Comparison of ENCODE assay signal across 20 cellular contexts in the genomic region with DNA sequence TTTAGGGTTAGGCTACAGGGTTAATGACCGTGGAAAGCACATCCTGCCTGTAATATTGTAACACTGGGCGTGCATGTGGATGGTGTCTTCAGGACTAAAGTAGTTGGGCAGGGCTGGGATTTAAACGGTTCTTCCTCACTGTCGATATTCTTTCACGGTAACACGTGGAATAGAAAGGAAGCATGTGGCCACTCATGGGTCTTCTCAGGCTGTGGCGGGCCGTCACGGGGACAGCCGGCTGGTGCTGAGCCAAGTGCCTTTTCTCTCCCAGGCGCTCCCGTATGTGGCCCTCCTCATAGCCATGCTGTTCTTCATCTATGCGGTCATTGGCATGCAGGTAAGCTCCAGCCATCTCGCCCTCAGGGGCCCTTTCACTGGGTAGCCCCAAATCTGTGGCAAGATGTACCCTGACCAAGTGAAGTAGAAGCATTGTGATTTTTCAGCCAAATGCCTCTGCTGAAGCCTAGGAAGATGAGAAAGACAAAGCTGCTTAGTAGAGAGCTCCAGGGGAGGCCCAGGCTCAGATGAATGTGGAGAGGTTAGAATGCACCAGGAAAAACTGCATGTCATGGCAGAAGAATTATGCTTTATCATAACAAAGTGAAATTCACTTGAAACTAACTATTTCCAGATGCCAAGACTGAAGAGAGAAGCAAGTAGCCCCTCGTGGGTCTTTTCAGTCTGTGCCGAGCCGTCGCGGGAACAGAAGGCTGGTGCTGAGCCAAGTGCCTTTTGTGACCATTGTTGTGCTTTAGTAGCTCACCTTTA.
DNase-seq lines count a peak whose midpoint lies in the region; ATAC-seq and TF ChIP-seq lines count a peak whose summit lies in the region.
"Had no signal": no experiment of that assay in that cellular context is flagged by ENCODE, and none has a peak within 500 bp of the region (broad histone marks: within the 10 kb centered on the region; RNA-seq: fewer than 3 reads in every experiment).

No MANE protein-coding gene starts in this region.

- intact Hi-C loops in mammary epithelial cell (cut with micrococcal nuclease) (no loop called here), MCF 10A (cut with micrococcal nuclease) (no loop called here), vagina (cut with DNase I) (no loop called here)

- H4K20me1 ChIP-seq in mammary epithelial cell (ENCODE audit: insufficient read depth, low read length): no peaks in the 10 kb centered on the region

- H3K9me3 ChIP-seq in mammary epithelial cell (replicated peaks; ENCODE audit: insufficient read depth, low read length) (no peaks in the 10 kb centered on the region), vagina (no peaks in the 10 kb centered on the region)
- H3K9me3 ChIP-seq: A549, MG63, spleen had no signal

- H3K9ac ChIP-seq in mammary epithelial cell (ENCODE audit: insufficient read depth, low read length): no peak overlapping the region

- CTCF ChIA-PET in mammary epithelial cell (lab: Charles Lee; ENCODE audit: low non-redundant PET): no interaction called here
- CTCF ChIA-PET in MCF 10A (lab: Yijun Ruan, JAX): no interaction called here

- H3K36me3 Mint-ChIP-seq in MCF 10A (ENCODE audit: insufficient read depth, unreplicated experiment) (no peaks in the 10 kb centered on the region), mesothelial cell of epicardium (no peaks in the 10 kb centered on the region)

- TF ChIP-seq CTCF in mammary epithelial cell (conservative IDR thresholded peaks at IDR 0.05 in 1 of 2, IDR thresholded peaks at IDR 0.05 in 1 of 2; ENCODE audit: extremely low read depth in 1 of 2, insufficient read depth in 1 of 2, low read depth in 1 of 2, low read length in 2 of 2) (no peak), MCF 10A (IDR thresholded peaks at IDR 0.05; ENCODE audit: unreplicated experiment) (no peak), mesothelial cell of epicardium (IDR thresholded peaks at IDR 0.05; ENCODE audit: unreplicated experiment) (no peak), vagina (IDR thresholded peaks at IDR 0.05) (no peak)

- H3K4me1 ChIP-seq in mammary epithelial cell (ENCODE audit: insufficient read depth, low read length) (peaks cover 28% of the 10 kb centered on the region), vagina (peaks cover 25% of the 10 kb centered on the region)

- peak overlapping the region; percentile 30 for H2AFZ ChIP-seq in mammary epithelial cell (ENCODE audit: low read depth, low read length)

- dilution Hi-C loops in mammary epithelial cell (cut with HindIII; ENCODE audit: low sequenced_read_pairs): no loop called here

- H3K4me2 ChIP-seq in mammary epithelial cell (ENCODE audit: insufficient read depth, low read depth, low read length): no peak overlapping the region
- H3K4me2 ChIP-seq: A549 had no signal

- H3K4me1 Mint-ChIP-seq in MCF 10A (ENCODE audit: insufficient read depth, unreplicated experiment) (peaks cover 22% of the 10 kb centered on the region), mesothelial cell of epicardium (peaks cover 55% of the 10 kb centered on the region)

- BruUV-seq in mammary epithelial cell (replicated peaks; lab: Mats Ljungman, UMichigan) (no TSS peak), MCF 10A (replicated peaks; lab: Mats Ljungman, UMichigan) (no TSS peak)

- H3K27ac Mint-ChIP-seq in MCF 10A (ENCODE audit: low read depth, unreplicated experiment) (no peak overlapping the region), mesothelial cell of epicardium (peak overlapping the region; percentile 75)
- H3K27ac Mint-ChIP-seq: activated CD8-positive, alpha-beta memory T cell treated with anti-CD3 and anti-CD28 coated beads, Interleukin-2, amount 10 ng/mL, durations not matched to agents 7 days and 5 days had no signal

- no peak for ATAC-seq in HG03354 (IDR thresholded peaks at IDR 0.05; ENCODE audit: poor library complexity, severe bottlenecking, unreplicated experiment)
- ATAC-seq: activated CD8-positive, alpha-beta memory T cell treated with anti-CD3 and anti-CD28 coated beads, Interleukin-2, amount 10 ng/mL, durations not matched to agents 7 days and 5 days had no signal

- no peak overlapping the region for H3K4me3 Mint-ChIP-seq in MCF 10A (ENCODE audit: unreplicated experiment)
- H3K4me3 Mint-ChIP-seq in mesothelial cell of epicardium: no peak overlapping the region
- H3K4me3 Mint-ChIP-seq: activated CD8-positive, alpha-beta memory T cell treated with anti-CD3 and anti-CD28 coated beads, Interleukin-2, amount 10 ng/mL, durations not matched to agents 7 days and 5 days had no signal

- DNase-seq in mammary epithelial cell (no peak), MCF 10A (ENCODE audit: unreplicated experiment) (no peak), dedifferentiated amniotic fluid mesenchymal stem cell (ENCODE audit: extremely low spot score) (peak; percentile 79), mesothelial cell of epicardium (ENCODE audit: low spot score in 2 of 2, unreplicated experiment in 2 of 2) (no peak), vagina (ENCODE audit: extremely low spot score in 2 of 2) (no peak), ecto neural progenitor cell (ENCODE audit: low spot score) (no peak)
- no peak for DNase-seq in activated CD8-positive, alpha-beta memory T cell treated with anti-CD3 and anti-CD28 coated beads, Interleukin-2, amount 50 U/mL, for 4 hours
- DNase-seq: activated CD8-positive, alpha-beta memory T cell treated with anti-CD3 and anti-CD28 coated beads, Interleukin-2, amount 10 ng/mL, durations not matched to agents 7 days and 5 days; COR-L47; glutamatergic neuron; midbrain; NCI-H2029; NCI-H748 treated with DMSO at 0.1 percent for 48 hours; spleen; T-helper 1 cell had no signal

- H3K27ac ChIP-seq in mammary epithelial cell (ENCODE audit: insufficient read depth, low read depth, low read length) (no peak overlapping the region), vagina (peak overlapping the region; percentile 76)
- H3K27ac ChIP-seq: brain microvascular endothelial cell, RWPE1, spleen had no signal

- no peak overlapping the region for H3K4me3 ChIP-seq in mammary epithelial cell (replicated peaks in 1 of 3; ENCODE audit: insufficient read depth in 1 of 3, low read depth in 2 of 3, low read length in 3 of 3)
- no peak overlapping the region for H3K4me3 ChIP-seq in vagina
- H3K4me3 ChIP-seq: A549, MG63, spleen had no signal

- no peaks in the 10 kb centered on the region for H3K9me3 Mint-ChIP-seq in MCF 10A (ENCODE audit: unreplicated experiment)
- H3K9me3 Mint-ChIP-seq in mesothelial cell of epicardium: no peaks in the 10 kb centered on the region

- H3K36me3 ChIP-seq in mammary epithelial cell (ENCODE audit: insufficient read depth, low read length) (no peaks in the 10 kb centered on the region), vagina (no peaks in the 10 kb centered on the region)
- H3K36me3 ChIP-seq: brain microvascular endothelial cell, MG63 had no signal

- in situ Hi-C loops in mammary epithelial cell (cut with MboI; ENCODE audit: low sequenced_read_pairs in 2 of 2): no loop called here

- H3K27me3 ChIP-seq in mammary epithelial cell (ENCODE audit: insufficient read depth, low read length): no peaks in the 10 kb centered on the region
- H3K27me3 ChIP-seq in vagina: no peaks in the 10 kb centered on the region
- H3K27me3 ChIP-seq: brain microvascular endothelial cell, MG63 had no signal

- TF ChIP-seq POLR2A in vagina (IDR thresholded peaks at IDR 0.05): no peak

- H3K27me3 Mint-ChIP-seq in MCF 10A (ENCODE audit: insufficient read depth, unreplicated experiment) (peaks cover 12% of the 10 kb centered on the region), mesothelial cell of epicardium (ENCODE audit: low read depth) (peaks cover 8% of the 10 kb centered on the region)

- no peaks in the 10 kb centered on the region for H3K79me2 ChIP-seq in mammary epithelial cell (ENCODE audit: insufficient read depth, low read length)

- POLR2A ChIA-PET in MCF 10A (lab: Yijun Ruan, JAX): interaction anchor here (1.2 kb wide), 1 partner anchor 49 kb away, joined by 3 read pairs; no protein-coding TSS in a partner anchor

- 94% methylated on average over 15 of the region's 19 CpGs for WGBS in mammary epithelial cell (ENCODE audit: low coverage, missing lambda C conversion rate)
